Comparison of ENCODE assay signal across 9 cellular contexts in genomic region chr6:84773431-84774173, GRCh38. TPM values are rescaled to one million over a fixed set of nuclear protein-coding genes. Genes with fewer than 3 reads are reported as not detected.
DNase-seq lines count a peak whose midpoint lies in the region; ATAC-seq and TF ChIP-seq lines count a peak whose summit lies in the region.
"Had no signal": no experiment of that assay in that cellular context is flagged by ENCODE, and none has a peak within 500 bp of the region (broad histone marks: within the 10 kb centered on the region; RNA-seq: fewer than 3 reads in every experiment).

No MANE protein-coding gene starts in this region.

- H3K4me1 ChIP-seq in ACC112 (ENCODE audit: control insufficient read depth, insufficient read depth, low read length, unreplicated experiment) (peaks cover 13% of the 10 kb centered on the region), colonic mucosa (no peaks in the 10 kb centered on the region), mesenchymal stem cell (ENCODE audit: control insufficient read depth, insufficient read depth, low read depth, low read length) (peaks cover 16% of the 10 kb centered on the region)

- DNase-seq in HFFc6 = no peak
- no peak for DNase-seq in colonic mucosa
- DNase-seq in mesenchymal stem cell = peak; percentile 50
- no peak for DNase-seq in NCI-H1694 (lab: John Stamatoyannopoulos, UW)
- no peak for DNase-seq in NCI-H226
- DNase-seq in CD4-positive, alpha-beta T cell = no peak

- H2AK5ac ChIP-seq in mesenchymal stem cell (ENCODE audit: low read length, severe bottlenecking) = no peak overlapping the region

- H3K36me3 ChIP-seq in ACC112 (ENCODE audit: insufficient read depth, low read length) = no peaks in the 10 kb centered on the region
- H3K36me3 ChIP-seq in colonic mucosa = no peaks in the 10 kb centered on the region
- H3K36me3 ChIP-seq in mesenchymal stem cell (ENCODE audit: control insufficient read depth in 1 of 2, insufficient read depth in 2 of 2, low read depth in 1 of 2, low read length in 2 of 2) = no peaks in the 10 kb centered on the region

- peak overlapping the region; percentile 84 for H2AFZ ChIP-seq in ACC112 (ENCODE audit: low read length, unreplicated experiment)
- peak overlapping the region; percentile 76 for H2AFZ ChIP-seq in mesenchymal stem cell (ENCODE audit: low read depth, low read length)

- H3K27me3 ChIP-seq in ACC112 (ENCODE audit: insufficient read depth, low read length) = peaks cover 10% of the 10 kb centered on the region; the same call in 1 of the 2 replicates
- peaks cover 53% of the 10 kb centered on the region for H3K27me3 ChIP-seq in colonic mucosa
- peaks cover 7 to 73% of the 10 kb centered on the region in 2 experiments for H3K27me3 ChIP-seq in mesenchymal stem cell (ENCODE audit: control insufficient read depth in 1 of 2, insufficient read depth in 1 of 2, low read length in 2 of 2)
- peaks cover 86% of the 10 kb centered on the region for H3K27me3 ChIP-seq in CD4-positive, alpha-beta T cell (ENCODE audit: control insufficient read depth, insufficient read depth, low read length)

- no peak overlapping the region for H4K8ac ChIP-seq in mesenchymal stem cell (ENCODE audit: low read length)

- H3K23ac ChIP-seq in mesenchymal stem cell (ENCODE audit: low read length in 2 of 2) = no peak overlapping the region

- H3K9me3 ChIP-seq in colonic mucosa = no peaks in the 10 kb centered on the region
- H3K9me3 ChIP-seq in mesenchymal stem cell (ENCODE audit: control insufficient read depth, low read length) = no peaks in the 10 kb centered on the region
- no peaks in the 10 kb centered on the region for H3K9me3 ChIP-seq in CD4-positive, alpha-beta T cell (ENCODE audit: control insufficient read depth, low read length)

- H3K4me2 ChIP-seq in mesenchymal stem cell (ENCODE audit: low read length, poor library complexity, severe bottlenecking) = peak overlapping the region; percentile 97

- H3K79me2 ChIP-seq in ACC112 (ENCODE audit: control insufficient read depth, insufficient read depth, low read length, unreplicated experiment) = no peaks in the 10 kb centered on the region

- intact Hi-C loops in colonic mucosa (cut with DNase I) = no loop called here
- intact Hi-C loops in CD4-positive, alpha-beta T cell (cut with DNase I, micrococcal nuclease) = no loop called here

- H3K18ac ChIP-seq in mesenchymal stem cell (ENCODE audit: low read depth in 1 of 2, low read length in 2 of 2) = no peak overlapping the region

- CTCF ChIA-PET in CD4-positive, alpha-beta T cell (lab: Charles Lee) = no interaction called here

- no peaks in the 10 kb centered on the region for H3K9me3 Mint-ChIP-seq in HFFc6
- no peaks in the 10 kb centered on the region for H3K9me3 Mint-ChIP-seq in CD4-positive, alpha-beta T cell
- H3K9me3 Mint-ChIP-seq: dendritic cell treated with granulocyte-macrophage colony-stimulating factor and Interleukin-4, amounts not matched to agents 40 ng/mL and 50 ng/mL, for 4 days had no signal

- POLR2A ChIA-PET in CD4-positive, alpha-beta T cell (lab: Charles Lee) = no interaction called here

- H3K79me1 ChIP-seq in mesenchymal stem cell (replicated peaks; ENCODE audit: low read length, poor library complexity, severe bottlenecking) = no peaks in the 10 kb centered on the region

- H3K36me3 Mint-ChIP-seq in HFFc6 (ENCODE audit: low read depth) = no peaks in the 10 kb centered on the region
- H3K36me3 Mint-ChIP-seq in CD4-positive, alpha-beta T cell (ENCODE audit: low read depth) = no peaks in the 10 kb centered on the region

- no peak overlapping the region for H2BK12ac ChIP-seq in mesenchymal stem cell (ENCODE audit: low read length in 2 of 2)

- TF ChIP-seq CTCF in HFFc6 (IDR thresholded peaks at IDR 0.05) = no peak
- TF ChIP-seq CTCF in colonic mucosa (IDR thresholded peaks at IDR 0.05) = no peak
- no peak for TF ChIP-seq CTCF in CD4-positive, alpha-beta T cell (IDR thresholded peaks at IDR 0.05)

- H2BK120ac ChIP-seq in mesenchymal stem cell (ENCODE audit: low read depth, low read length) = no peak overlapping the region

- H3K4me3 ChIP-seq in ACC112 (ENCODE audit: low read depth, low read length) = peak overlapping the region; percentile 81
- peak overlapping the region; percentile 22 for H3K4me3 ChIP-seq in colonic mucosa
- H3K4me3 ChIP-seq in mesenchymal stem cell (ENCODE audit: insufficient read depth in 1 of 2, low read depth in 1 of 2, low read length in 2 of 2) = peak overlapping the region; percentile 63 to 79

- H3K4me1 Mint-ChIP-seq in HFFc6 (ENCODE audit: low read depth) = peaks cover 48% of the 10 kb centered on the region
- H3K4me1 Mint-ChIP-seq in CD4-positive, alpha-beta T cell (ENCODE audit: low read depth) = no peaks in the 10 kb centered on the region

- H2BK5ac ChIP-seq in mesenchymal stem cell (ENCODE audit: low read depth, low read length, poor library complexity, severe bottlenecking) = no peak overlapping the region

- H3K14ac ChIP-seq in mesenchymal stem cell (ENCODE audit: low read length in 2 of 2) = no peak overlapping the region

- H3K27ac Mint-ChIP-seq in HFFc6 = peak overlapping the region; percentile 76
- no peak overlapping the region for H3K27ac Mint-ChIP-seq in CD4-positive, alpha-beta T cell
- H3K27ac Mint-ChIP-seq: dendritic cell treated with granulocyte-macrophage colony-stimulating factor and Interleukin-4, amounts not matched to agents 40 ng/mL and 50 ng/mL, for 4 days had no signal

- no peak overlapping the region for H3K4ac ChIP-seq in mesenchymal stem cell (ENCODE audit: low read depth in 1 of 2, low read length in 2 of 2)

- under 1% methylated on average over 61 of the region's 69 CpGs for WGBS in mesenchymal stem cell

- H3K27me3 Mint-ChIP-seq in HFFc6 (ENCODE audit: insufficient read depth) = peaks cover 24% of the 10 kb centered on the region
- H3K27me3 Mint-ChIP-seq in CD4-positive, alpha-beta T cell = peaks cover 82% of the 10 kb centered on the region

- H4K91ac ChIP-seq in mesenchymal stem cell (ENCODE audit: low read length) = no peak overlapping the region

- peak overlapping the region; percentile 80 for H3K4me3 Mint-ChIP-seq in HFFc6
- H3K4me3 Mint-ChIP-seq in CD4-positive, alpha-beta T cell = no peak overlapping the region

- no peak overlapping the region for H2BK15ac ChIP-seq in mesenchymal stem cell (ENCODE audit: low read depth, poor library complexity, severe bottlenecking)

- ATAC-seq in GM19328 (IDR thresholded peaks at IDR 0.05; ENCODE audit: unreplicated experiment) = no peak
- no peak for ATAC-seq in CD4-positive, alpha-beta T cell (ENCODE audit: poor library complexity)

- peak overlapping the region; percentile 52; the same call in 1 of the 2 replicates for H3K27ac ChIP-seq in ACC112 (ENCODE audit: low read depth, low read length)
- no peak overlapping the region for H3K27ac ChIP-seq in colonic mucosa
- H3K27ac ChIP-seq in mesenchymal stem cell (ENCODE audit: low read length, poor library complexity, severe bottlenecking) = no peak overlapping the region
- H3K27ac ChIP-seq in CD4-positive, alpha-beta T cell (ENCODE audit: low read depth, low read length) = no peak overlapping the region

- H3K9ac ChIP-seq in colonic mucosa (ENCODE audit: low read depth in 2 of 2, low read length in 2 of 2) (no peak overlapping the region), mesenchymal stem cell (ENCODE audit: low read length) (peak overlapping the region; percentile 88)

RNA-seq across cellular contexts. Expression of gene TBX18, which starts 9.2 kb away (rescaled TPM):
- total RNA-seq in HFFc6 (2021; fragmentation: NEBNext Ultra II Directional; extraction: Animal tissue kit (Norgen Biotek cat#: 25700)) = 10 to 100 TPM; 19.0 to 23.8 (median 20.3) TPM
- total RNA-seq in colonic mucosa = under 1 TPM; 0.25 to 0.35 TPM
- 5.7 TPM for polyA plus RNA-seq in mesenchymal stem cell (2013, experiment 1 of 2)
- 5.4 TPM for polyA plus RNA-seq in mesenchymal stem cell (2013, experiment 2 of 2)
- total RNA-seq in CD4-positive, alpha-beta T cell = not detected

Comparison
In these comparisons a context has a peak if more than half of its experiments do, and no peak if none do; other contexts are left out.
1. H3K4me3 ChIP-seq: peak in every context shown above with its lines; median percentile 81 in ACC112; 71 in mesenchymal stem cell; 22 in colonic mucosa.
2. RNA of gene TBX18, which starts 9.2 kb away (total RNA-seq): 19.0 to 23.8 TPM in HFFc6; 0.25 to 0.35 TPM in colonic mucosa and not detected in CD4-positive, alpha-beta T cell; every median in the first group is over 10 times any median in the second.